In the genomic region with DNA sequence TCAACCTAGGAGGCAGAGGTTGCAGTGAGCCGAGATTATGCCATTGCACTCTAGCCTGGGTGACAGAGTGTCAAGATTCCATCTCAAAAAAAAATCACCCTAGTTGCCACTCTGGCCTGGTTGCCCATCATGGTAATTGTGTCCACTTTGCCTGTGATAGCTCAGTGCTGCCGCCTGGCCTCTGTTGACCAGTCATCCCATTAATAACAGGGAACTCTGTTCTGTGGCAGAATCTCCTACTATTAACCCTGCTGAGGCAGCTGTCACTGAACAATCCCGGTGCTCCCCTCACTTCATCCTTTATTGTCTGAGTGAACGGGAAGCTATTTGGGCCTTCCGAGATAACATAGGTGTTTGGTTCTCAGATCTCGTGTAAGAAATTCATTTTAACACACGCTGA, we compare ENCODE assay signal across 17 cellular contexts. TPM values are rescaled to one million over a fixed set of nuclear protein-coding genes. Genes with fewer than 3 reads are reported as not detected.
A peak's percentile ranks its signal among the peaks of the same experiment; 100 is the strongest.
DNase-seq lines count a peak whose midpoint lies in the region; ATAC-seq, FAIRE-seq and TF ChIP-seq lines count a peak whose summit lies in the region.
"Had no signal": no experiment of that assay in that cellular context is flagged by ENCODE, and none has a peak within 500 bp of the region (broad histone marks: within the 10 kb centered on the region; RNA-seq: fewer than 3 reads in every experiment).

No MANE protein-coding gene starts in this region.

- H3K27ac Mint-ChIP-seq in neural crest cell (ENCODE audit: unreplicated experiment): no peak overlapping the region

- no peak for TF ChIP-seq POLR2A in GM12891 (IDR thresholded peaks at IDR 0.05; ENCODE audit: low read depth, low read length)

- no peak overlapping the region; the same call in 1 of the 2 replicates for H3K27ac ChIP-seq in VCaP

- peaks cover 14% of the 10 kb centered on the region for H3K9me3 Mint-ChIP-seq in neural crest cell

- ATAC-seq in GM18909 (IDR thresholded peaks at IDR 0.05; ENCODE audit: poor library complexity, unreplicated experiment) (no peak), GM19023 (IDR thresholded peaks at IDR 0.05; ENCODE audit: unreplicated experiment) (no peak)
- ATAC-seq: GM12878 had no signal

- peak overlapping the region; percentile 38 for H3K4me3 Mint-ChIP-seq in neural crest cell
- H3K4me3 Mint-ChIP-seq: CD4-positive, CD25-positive, alpha-beta regulatory T cell had no signal

- H3K4me1 Mint-ChIP-seq in neural crest cell: peaks cover 5% of the 10 kb centered on the region

- peaks cover 3% of the 10 kb centered on the region for H3K27me3 Mint-ChIP-seq in neural crest cell (ENCODE audit: low read depth)
- H3K27me3 Mint-ChIP-seq: CD4-positive, CD25-positive, alpha-beta regulatory T cell had no signal

- FAIRE-seq in GM12891 (lab: Jason Lieb, UNC): no peak
- FAIRE-seq: GM12878, RCC 7860 had no signal

- peaks cover 53% of the 10 kb centered on the region for H3K36me3 Mint-ChIP-seq in neural crest cell (ENCODE audit: low read depth)

- DNase-seq in GM12891 (ENCODE audit: insufficient read length, low spot score) (no peak), NCI-H146 treated with DMSO at 0.1 percent for 48 hours (lab: John Stamatoyannopoulos, UW; ENCODE audit: unreplicated experiment) (peak; percentile 6), neural crest cell (ENCODE audit: low read depth, low spot score) (no peak), NOMO-1 (lab: John Stamatoyannopoulos, UW; ENCODE audit: unreplicated experiment in 2 of 2) (no peak), NCI-H345 (lab: John Stamatoyannopoulos, UW) (no peak)
- DNase-seq: CD4-positive, CD25-positive, alpha-beta regulatory T cell; DMS53; H7; NCI-H1436 treated with DMSO at 0.1 percent for 48 hours; NCI-H446; NCI-H748 treated with DMSO at 0.1 percent for 48 hours; SIG-M5 had no signal

- TF ChIP-seq CTCF in VCaP (conservative IDR thresholded peaks at IDR 0.05) (0 out of 2 replicates have a peak, but pooled peaks have one; percentile 10), neural crest cell (conservative IDR thresholded peaks at IDR 0.05) (no peak)

TF ChIP-seq in GM12891, 5 proteins besides CTCF, POLR2A, EP300 and RAD21:
- TF ChIP-seq TAF1 (IDR thresholded peaks at IDR 0.05; ENCODE audit: low read depth, low read length) (no peak), POLR2AphosphoS5 (IDR thresholded peaks at IDR 0.05; ENCODE audit: low read depth, low read length) (peak; percentile 47; the same call in 1 of the 2 replicates)

RNA-seq across cellular contexts. Expression of gene ZNF3, which starts 14.6 kb away (rescaled TPM):
- 17.4 TPM for polyA plus RNA-seq in GM12891 (2012; ENCODE audit: low read depth, missing spikeins)
- 67.1 and 72.3 TPM in 2 replicates for total RNA-seq in neural crest cell

RNA-seq across cellular contexts. Expression of gene ZSCAN21, which starts 17.4 kb away (rescaled TPM):
- 6.7 TPM for polyA plus RNA-seq in GM12891 (2012; ENCODE audit: low read depth, missing spikeins)
- total RNA-seq in neural crest cell: 19.3 and 20.3 TPM in 2 replicates

RNA-seq across cellular contexts. Expression of gene COPS6, which starts 21.8 kb away (rescaled TPM):
- 80.2 TPM for polyA plus RNA-seq in GM12891 (2012; ENCODE audit: low read depth, missing spikeins)
- 142 and 160 TPM in 2 replicates for total RNA-seq in neural crest cell

RNA-seq across cellular contexts. Expression of gene MCM7, which starts 34.2 kb away (rescaled TPM):
- polyA plus RNA-seq in GM12891 (2012; ENCODE audit: low read depth, missing spikeins): 180 TPM
- 420 and 426 TPM in 2 replicates for total RNA-seq in neural crest cell

RNA-seq across cellular contexts. Expression of gene AP4M1, which starts 34.5 kb away (rescaled TPM):
- 9.1 TPM for polyA plus RNA-seq in GM12891 (2012; ENCODE audit: low read depth, missing spikeins)
- 22.6 and 23.6 TPM in 2 replicates for total RNA-seq in neural crest cell
